Comparison of ENCODE assay signal across 22 cellular contexts in genomic region chr9:84758817-84759216, GRCh38.
A peak's percentile ranks its signal among the peaks of the same experiment; 100 is the strongest.
DNase-seq lines count a peak whose midpoint lies in the region; ATAC-seq, FAIRE-seq and TF ChIP-seq lines count a peak whose summit lies in the region.
"Had no signal": no experiment of that assay in that cellular context is flagged by ENCODE, and none has a peak within 500 bp of the region (broad histone marks: within the 10 kb centered on the region; RNA-seq: fewer than 3 reads in every experiment).

No MANE protein-coding gene starts in this region.

- CTCF ChIA-PET in activated CD4-positive, alpha-beta T cell treated with anti-CD3 and anti-CD28 coated beads for 36 hours (lab: Charles Lee) = interaction anchor here (0.7 to 1.5 kb wide), 2 partner anchors 11 to 103 kb away, joined by 3 to 4 read pairs; no protein-coding TSS in a partner anchor

- no peak overlapping the region for H2AFZ ChIP-seq in KMS-11 (ENCODE audit: low read depth)

- no peak for ATAC-seq in activated CD4-positive, alpha-beta T cell treated with anti-CD3 and anti-CD28 coated beads for 36 hours
- peak; percentile 5 for ATAC-seq in GM21576 (IDR thresholded peaks at IDR 0.05; ENCODE audit: unreplicated experiment)
- peak; percentile 52 for ATAC-seq in mucosa of descending colon
- ATAC-seq in GM19467 (IDR thresholded peaks at IDR 0.05; ENCODE audit: unreplicated experiment) = no peak
- no peak for ATAC-seq in HG02884 (IDR thresholded peaks at IDR 0.05; ENCODE audit: unreplicated experiment)
- ATAC-seq: heart left ventricle, right cardiac atrium, SK-N-SH treated with all-trans-retinoic acid at 6 μM for 48 hours had no signal

- intact Hi-C loops in activated CD4-positive, alpha-beta T cell treated with anti-CD3 and anti-CD28 coated beads for 36 hours (cut with DNase I, micrococcal nuclease) = no loop called here
- intact Hi-C loops in mucosa of descending colon (cut with DNase I, micrococcal nuclease) (no loop called here), kidney (cut with DNase I) (no loop called here)

- H3K9me3 Mint-ChIP-seq in activated CD4-positive, alpha-beta T cell treated with anti-CD3 and anti-CD28 coated beads for 36 hours (ENCODE audit: low read depth) = no peaks in the 10 kb centered on the region

- DNase-seq in activated CD4-positive, alpha-beta T cell treated with anti-CD3 and anti-CD28 coated beads for 36 hours = no peak
- no peak for DNase-seq in activated CD4-positive, alpha-beta T cell treated with anti-CD3 and anti-CD28 coated beads, Interleukin-2, amount 50 U/mL, for 4 hours
- DNase-seq in mucosa of descending colon (no peak), kidney (no peak)
- DNase-seq: 8988T, C1 segment of cervical spinal cord, DMS79 treated with DMSO at 0.1 percent for 48 hours, esophagus squamous epithelium, heart left ventricle, islet precursor cell, NCI-H1092, NCI-H774, right cardiac atrium, thyroid gland had no signal

- no peak overlapping the region for H3K4me3 Mint-ChIP-seq in activated CD4-positive, alpha-beta T cell treated with anti-CD3 and anti-CD28 coated beads for 36 hours
- H3K4me3 Mint-ChIP-seq: IgD-negative memory B cell had no signal

- no peaks in the 10 kb centered on the region for H3K27me3 ChIP-seq in KMS-11 (ENCODE audit: insufficient read depth, low read depth)
- H3K27me3 ChIP-seq: heart left ventricle, thyroid gland had no signal

- peaks cover 2% of the 10 kb centered on the region for H3K27me3 Mint-ChIP-seq in activated CD4-positive, alpha-beta T cell treated with anti-CD3 and anti-CD28 coated beads for 36 hours

- no peaks in the 10 kb centered on the region for H4K20me1 ChIP-seq in KMS-11 (ENCODE audit: insufficient read depth)

- peak overlapping the region; percentile 81 for H3K27ac Mint-ChIP-seq in activated CD4-positive, alpha-beta T cell treated with anti-CD3 and anti-CD28 coated beads for 36 hours
- H3K27ac Mint-ChIP-seq: activated naive CD4-positive, alpha-beta T cell treated with anti-CD3 and anti-CD28 coated beads, Interleukin-2, amount 50 U/mL, for 72 hours; IgD-negative memory B cell had no signal

- no peak overlapping the region for H3K9ac ChIP-seq in KMS-11
- H3K9ac ChIP-seq in kidney (ENCODE audit: low read length in 2 of 2) = no peak overlapping the region

- H3K27ac ChIP-seq in KMS-11 (peak overlapping the region; percentile 18; the same call in 1 of the 2 replicates), kidney (ENCODE audit: low read depth in 2 of 2, low read length in 2 of 2) (no peak overlapping the region)
- H3K27ac ChIP-seq: esophagus squamous epithelium, heart left ventricle, thyroid gland, VCaP had no signal

- H3K4me1 ChIP-seq in KMS-11 (ENCODE audit: low read depth, poor library complexity, severe bottlenecking) (peaks cover 46% of the 10 kb centered on the region), mucosa of descending colon (ENCODE audit: low read depth) (no peaks in the 10 kb centered on the region), kidney (ENCODE audit: control insufficient read depth in 1 of 2, insufficient read depth in 1 of 2, low read depth in 1 of 2, low read length in 2 of 2) (peaks cover 0 to 5% of the 10 kb centered on the region in 2 donors)
- H3K4me1 ChIP-seq: thyroid gland had no signal

- H3K9me3 ChIP-seq in mucosa of descending colon (no peaks in the 10 kb centered on the region), kidney (ENCODE audit: control insufficient read depth in 1 of 2, low read length in 2 of 2) (no peaks in the 10 kb centered on the region)
- H3K9me3 ChIP-seq: esophagus squamous epithelium, thyroid gland had no signal

- H3K4me2 ChIP-seq in KMS-11 = peak overlapping the region; percentile 56

- TF ChIP-seq CTCF in KMS-11 (conservative IDR thresholded peaks at IDR 0.05; ENCODE audit: low read depth, low read length) (no peak), mucosa of descending colon (IDR thresholded peaks at IDR 0.05) (no peak), kidney (IDR thresholded peaks at IDR 0.05; ENCODE audit: borderline replicate concordance, extremely low read depth, insufficient read depth) (no peak)

- H3K4me1 Mint-ChIP-seq in activated CD4-positive, alpha-beta T cell treated with anti-CD3 and anti-CD28 coated beads for 36 hours = peaks cover 21% of the 10 kb centered on the region

- FAIRE-seq in kidney (lab: Jason Lieb, UNC) = no peak

- no peak overlapping the region for H3K4me3 ChIP-seq in KMS-11 (IDR thresholded peaks at IDR 0.05; ENCODE audit: insufficient read depth, low read depth, low read length)
- H3K4me3 ChIP-seq in mucosa of descending colon = no peak overlapping the region
- no peak overlapping the region for H3K4me3 ChIP-seq in kidney (ENCODE audit: low read length in 2 of 2)
- H3K4me3 ChIP-seq: esophagus squamous epithelium, heart left ventricle, thyroid gland had no signal

- no peaks in the 10 kb centered on the region for H3K36me3 Mint-ChIP-seq in activated CD4-positive, alpha-beta T cell treated with anti-CD3 and anti-CD28 coated beads for 36 hours (ENCODE audit: low read depth)
- H3K36me3 Mint-ChIP-seq: IgD-negative memory B cell had no signal

- no peaks in the 10 kb centered on the region for H3K79me2 ChIP-seq in KMS-11 (ENCODE audit: insufficient read depth, low read depth)

- H3K36me3 ChIP-seq in KMS-11 (ENCODE audit: insufficient read depth) = no peaks in the 10 kb centered on the region
- H3K36me3 ChIP-seq in mucosa of descending colon (ENCODE audit: low read depth) = no peaks in the 10 kb centered on the region
- no peaks in the 10 kb centered on the region for H3K36me3 ChIP-seq in kidney (ENCODE audit: control insufficient read depth in 1 of 2, insufficient read depth in 2 of 2, low read length in 2 of 2)
- H3K36me3 ChIP-seq: esophagus squamous epithelium, heart left ventricle, thyroid gland had no signal

- POLR2A ChIA-PET in activated CD4-positive, alpha-beta T cell treated with anti-CD3 and anti-CD28 coated beads for 36 hours (lab: Charles Lee) = interaction anchor here (0.5 kb wide), 1 partner anchor 9 kb away, joined by 3 read pairs; no protein-coding TSS in a partner anchor

Comparison
In these comparisons a context has a peak if more than half of its experiments do, and no peak if none do; other contexts are left out.
1. ATAC-seq: peak in GM21576 (single experiment) and mucosa of descending colon (single experiment); none in activated CD4-positive, alpha-beta T cell treated with anti-CD3 and anti-CD28 coated beads for 36 hours (single experiment), GM19467 (single experiment) and HG02884 (single experiment).